Comparison of ENCODE assay signal across 12 cellular contexts in the genomic region with DNA sequence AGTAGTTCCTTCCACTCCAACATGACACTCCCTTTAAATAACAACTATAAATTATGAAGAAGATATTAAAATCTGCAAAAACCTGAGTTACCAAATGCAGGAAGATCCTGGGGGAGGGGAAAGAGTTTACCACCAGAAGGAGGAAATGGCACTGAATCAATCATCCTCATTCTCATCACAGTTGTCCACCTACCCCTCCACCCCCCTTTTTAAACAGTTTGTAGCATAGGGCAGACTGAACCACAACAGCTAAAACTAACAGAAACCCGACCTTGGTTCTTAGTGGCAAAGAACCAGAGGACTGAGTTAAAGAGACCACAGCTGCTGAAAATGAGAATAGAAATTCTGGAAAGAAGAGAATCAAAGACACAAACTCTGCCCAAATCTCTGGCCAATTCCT.
DNase-seq lines count a peak whose midpoint lies in the region; ATAC-seq and TF ChIP-seq lines count a peak whose summit lies in the region.
"Had no signal": no experiment of that assay in that cellular context is flagged by ENCODE, and none has a peak within 500 bp of the region (broad histone marks: within the 10 kb centered on the region; RNA-seq: fewer than 3 reads in every experiment).

No MANE protein-coding gene starts in this region.

- 0 out of 2 replicates have a peak, but pooled peaks cover 4% of the 10 kb centered on the region for H3K4me1 ChIP-seq in SJCRH30

- H3K9me3 ChIP-seq in SJCRH30 (replicated peaks), result 0 out of 2 replicates have a peak, but pooled peaks cover 3% of the 10 kb centered on the region

- H3K4me1 Mint-ChIP-seq in osteocyte (ENCODE audit: unreplicated experiment), result peaks cover 62% of the 10 kb centered on the region

- peaks cover 25% of the 10 kb centered on the region for H3K36me3 Mint-ChIP-seq in osteocyte (ENCODE audit: unreplicated experiment)

- no peak overlapping the region for H3K27ac ChIP-seq in SJCRH30
- H3K27ac ChIP-seq: brain microvascular endothelial cell had no signal

- peak; percentile 67 for ATAC-seq in HG02981 (IDR thresholded peaks at IDR 0.05; ENCODE audit: unreplicated experiment)

- H3K27me3 ChIP-seq in GM06990 (replicated peaks; ENCODE audit: control insufficient read depth, insufficient read depth, low read length) (no peaks in the 10 kb centered on the region), SJCRH30 (no peaks in the 10 kb centered on the region)
- H3K27me3 ChIP-seq: brain microvascular endothelial cell had no signal

- H3K27ac Mint-ChIP-seq in osteocyte (ENCODE audit: unreplicated experiment), result no peak overlapping the region

- H3K36me3 ChIP-seq in GM06990 (ENCODE audit: control insufficient read depth, insufficient read depth, low read length), result no peaks in the 10 kb centered on the region
- H3K36me3 ChIP-seq in SJCRH30, result no peaks in the 10 kb centered on the region; the same call in none of the 2 replicates
- H3K36me3 ChIP-seq: brain microvascular endothelial cell had no signal

- intact Hi-C loops in head of caudate nucleus (cut with DNase I), result no loop called here

- H3K4me3 ChIP-seq in GM06990 (replicated peaks; ENCODE audit: low read depth, low read length) (no peak overlapping the region), SJCRH30 (no peak overlapping the region)

- TF ChIP-seq CTCF in GM06990 (IDR thresholded peaks at IDR 0.05; ENCODE audit: insufficient read depth, low read length, poor library complexity, severe bottlenecking) (no peak), osteocyte (IDR thresholded peaks at IDR 0.05) (no peak)

- H3K4me3 Mint-ChIP-seq in osteocyte (ENCODE audit: unreplicated experiment), result no peak overlapping the region

- H3K27me3 Mint-ChIP-seq in osteocyte (ENCODE audit: unreplicated experiment), result no peaks in the 10 kb centered on the region

- H3K9me3 Mint-ChIP-seq in osteocyte (ENCODE audit: unreplicated experiment), result no peaks in the 10 kb centered on the region

- DNase-seq in GM06990 (ENCODE audit: extremely low read depth, insufficient read length) (peak; percentile 23), SJCRH30 (peak; percentile 5 to 33), myocyte (ENCODE audit: low read depth) (peak; percentile 33), head of caudate nucleus (no peak), osteocyte (ENCODE audit: extremely low spot score, unreplicated experiment) (no peak), kidney glomerular epithelial cell (lab: John Stamatoyannopoulos, UW) (no peak), NCI-H2171 treated with DMSO at 0.1 percent for 48 hours (lab: John Stamatoyannopoulos, UW) (no peak)
- DNase-seq: brain microvascular endothelial cell, COR-L47, NCI-H187 treated with DMSO at 0.1 percent for 48 hours, OCI-M1 had no signal

Comparison
In these comparisons a context has a peak if more than half of its experiments do, and no peak if none do; other contexts are left out.
1. DNase-seq: peak in GM06990 (single experiment), SJCRH30 (2 of 2) and myocyte (single experiment); none in head of caudate nucleus (0 of 42), osteocyte (single experiment), kidney glomerular epithelial cell (single experiment) and NCI-H2171 treated with DMSO at 0.1 percent for 48 hours (single experiment).